ENCODE assay signal across 8 cellular contexts in the genomic region with DNA sequence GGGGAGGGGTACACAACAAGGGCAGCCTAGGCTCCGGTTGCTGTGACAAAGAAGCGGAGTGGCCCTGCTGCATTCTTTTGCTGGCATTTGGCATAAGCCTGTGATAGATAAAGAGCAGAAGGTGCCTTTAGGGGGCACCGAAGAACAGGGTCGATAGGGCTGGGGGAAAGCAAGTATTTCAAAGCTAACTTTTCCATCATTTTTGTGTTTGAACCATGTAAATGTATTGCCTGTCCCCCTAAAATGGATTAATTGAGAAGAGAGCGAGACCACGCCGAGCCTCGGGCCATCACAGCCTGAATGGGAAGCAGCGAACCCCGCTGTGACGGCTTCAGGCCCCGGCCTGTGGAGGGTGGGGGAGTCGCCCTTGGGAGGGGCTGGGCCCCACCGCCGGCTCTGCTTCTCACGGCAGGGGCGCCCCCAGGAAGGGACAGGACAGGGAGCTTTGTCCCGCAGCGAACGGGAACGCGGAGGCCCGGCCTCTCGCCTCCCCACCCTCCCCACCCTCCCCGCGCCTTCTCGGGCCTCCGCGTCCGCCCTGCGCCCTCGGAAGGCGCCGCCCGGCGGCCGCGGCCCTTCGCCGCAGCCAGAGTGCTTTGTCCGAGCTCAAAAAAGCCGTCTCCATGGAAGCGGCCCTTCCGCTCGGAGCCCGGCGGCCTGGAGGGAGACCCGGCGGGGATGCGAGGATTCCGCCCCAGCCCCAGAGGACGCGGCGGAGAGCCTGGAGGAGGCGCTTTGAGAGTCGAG. TPM values are rescaled to one million over a fixed set of nuclear protein-coding genes. Genes with fewer than 3 reads are reported as not detected.
A peak's percentile ranks its signal among the peaks of the same experiment; 100 is the strongest.
DNase-seq lines count a peak whose midpoint lies in the region; ATAC-seq and TF ChIP-seq lines count a peak whose summit lies in the region.

No MANE protein-coding gene starts in this region.

- H2BK120ac ChIP-seq in mesendoderm (ENCODE audit: low read depth, low read length) = no peak overlapping the region

- H3K4me2 ChIP-seq in OCI-LY7 (ENCODE audit: low read length) = no peak overlapping the region
- peak overlapping the region; percentile 55 for H3K4me2 ChIP-seq in mesendoderm (ENCODE audit: low read length)

- H4K20me1 ChIP-seq in OCI-LY7 (ENCODE audit: insufficient read depth, low read length) = no peaks in the 10 kb centered on the region

- peak overlapping the region; percentile 83 for H3K56ac ChIP-seq in mesendoderm (ENCODE audit: low read length)

- H3K36me3 ChIP-seq in OCI-LY7 (ENCODE audit: insufficient read depth, low read length) = no peaks in the 10 kb centered on the region
- no peaks in the 10 kb centered on the region for H3K36me3 ChIP-seq in mesendoderm (ENCODE audit: control insufficient read depth, insufficient read depth, low read length)
- no peaks in the 10 kb centered on the region for H3K36me3 ChIP-seq in upper lobe of right lung

- H3K9me3 ChIP-seq in OCI-LY7 (ENCODE audit: low read length) = no peaks in the 10 kb centered on the region
- H3K9me3 ChIP-seq in upper lobe of right lung = no peaks in the 10 kb centered on the region

- H3K4ac ChIP-seq in mesendoderm (ENCODE audit: low read depth, low read length) = peak overlapping the region; percentile 92

- peak; percentile 82 for ATAC-seq in upper lobe of right lung

- no peak overlapping the region for H2AFZ ChIP-seq in OCI-LY7 (ENCODE audit: low read length)

- no peak overlapping the region for H4K5ac ChIP-seq in mesendoderm (ENCODE audit: low read length)

- no peak overlapping the region for H3K23ac ChIP-seq in mesendoderm (ENCODE audit: low read length)

- peaks cover 2% of the 10 kb centered on the region for H3K4me1 Mint-ChIP-seq in T-helper 2 cell treated with Interferon-gamma antibody and Interleukin-4, amounts not matched to agents 5 μg/mL and 100 μg/mL, for 36 hours (ENCODE audit: low read depth)

- H3K4me3 ChIP-seq in OCI-LY7 (ENCODE audit: low read depth, low read length, poor library complexity, severe bottlenecking) = no peak overlapping the region
- H3K4me3 ChIP-seq in epithelial cell of esophagus (ENCODE audit: low read length) = peak overlapping the region; percentile 38
- peak overlapping the region; percentile 5 for H3K4me3 ChIP-seq in mesendoderm (ENCODE audit: low read length)
- H3K4me3 ChIP-seq in upper lobe of right lung = peak overlapping the region; percentile 51

- no peaks in the 10 kb centered on the region for H3K9me3 Mint-ChIP-seq in T-helper 2 cell treated with Interferon-gamma antibody and Interleukin-4, amounts not matched to agents 5 μg/mL and 100 μg/mL, for 36 hours

- DNase-seq in T-helper 2 cell treated with Interferon-gamma antibody and Interleukin-4, amounts not matched to agents 5 μg/mL and 100 μg/mL, for 36 hours (ENCODE audit: low spot score) = no peak
- no peak for DNase-seq in T-helper 2 cell
- no peak for DNase-seq in OCI-LY7 (ENCODE audit: low spot score)
- DNase-seq in epithelial cell of esophagus (ENCODE audit: low read depth) = peak; percentile 46
- peak; percentile 92 for DNase-seq in mesendoderm
- peak; percentile 75 for DNase-seq in upper lobe of right lung
- DNase-seq in COLO829 (ENCODE audit: low spot score) = no peak
- no peak for DNase-seq in NCI-H2107 treated with DMSO at 0.1 percent for 48 hours (lab: John Stamatoyannopoulos, UW; ENCODE audit: unreplicated experiment)

- H3K27me3 ChIP-seq in mesendoderm (ENCODE audit: insufficient read depth, low read length, poor library complexity) (no peaks in the 10 kb centered on the region), upper lobe of right lung (peaks cover 37% of the 10 kb centered on the region)

- no peak overlapping the region for H2BK15ac ChIP-seq in mesendoderm (replicated peaks; ENCODE audit: low read depth)

- H3K4me1 ChIP-seq in OCI-LY7 (ENCODE audit: insufficient read depth, low read length, poor library complexity, severe bottlenecking) (no peaks in the 10 kb centered on the region), mesendoderm (ENCODE audit: control insufficient read depth, low read depth, low read length) (peaks cover 2% of the 10 kb centered on the region), upper lobe of right lung (peaks cover 9% of the 10 kb centered on the region)

- TF ChIP-seq CTCF in OCI-LY7 (conservative IDR thresholded peaks at IDR 0.05; ENCODE audit: low read length) (0 out of 2 replicates have a peak, but pooled peaks have one; percentile 19), epithelial cell of esophagus (IDR thresholded peaks at IDR 0.05; ENCODE audit: insufficient read depth, low read depth, low read length, missing control alignments) (peak; percentile 25), upper lobe of right lung (IDR thresholded peaks at IDR 0.05) (peak; percentile 36)

- peak overlapping the region; percentile 66 for H3K9ac ChIP-seq in mesendoderm (ENCODE audit: low read length)

- no peaks in the 10 kb centered on the region for H3K36me3 Mint-ChIP-seq in T-helper 2 cell treated with Interferon-gamma antibody and Interleukin-4, amounts not matched to agents 5 μg/mL and 100 μg/mL, for 36 hours (ENCODE audit: low read depth)

- POLR2A ChIA-PET in OCI-LY7 (lab: Charles Lee) = no interaction called here

- no peak overlapping the region for H4K8ac ChIP-seq in mesendoderm (ENCODE audit: low read depth, low read length)

- H3K18ac ChIP-seq in mesendoderm (ENCODE audit: low read length) = peak overlapping the region; percentile 93

- H2BK5ac ChIP-seq in mesendoderm (ENCODE audit: low read length) = no peak overlapping the region

- WGBS in mesendoderm (ENCODE audit: extremely low coverage, insufficient coverage, low lambda C conversion rate) = no CpG with 5 or more reads among the region's 56 CpGs

- no peak overlapping the region for H3K27ac Mint-ChIP-seq in T-helper 2 cell treated with Interferon-gamma antibody and Interleukin-4, amounts not matched to agents 5 μg/mL and 100 μg/mL, for 36 hours

- CTCF ChIA-PET in OCI-LY7 (lab: Charles Lee; ENCODE audit: unreplicated experiment) = no interaction called here

- peaks cover 54% of the 10 kb centered on the region for H3K27me3 Mint-ChIP-seq in T-helper 2 cell treated with Interferon-gamma antibody and Interleukin-4, amounts not matched to agents 5 μg/mL and 100 μg/mL, for 36 hours (ENCODE audit: low read depth)

- no peaks in the 10 kb centered on the region for H3K79me1 ChIP-seq in mesendoderm (ENCODE audit: low read length)

- H3K4me3 Mint-ChIP-seq in T-helper 2 cell treated with Interferon-gamma antibody and Interleukin-4, amounts not matched to agents 5 μg/mL and 100 μg/mL, for 36 hours = peak overlapping the region; percentile 59

- H2AK5ac ChIP-seq in mesendoderm (ENCODE audit: low read length) = no peak overlapping the region

- H3K27ac ChIP-seq in OCI-LY7 (ENCODE audit: low read depth, low read length, poor library complexity, severe bottlenecking) (no peak overlapping the region), mesendoderm (ENCODE audit: low read depth, low read length) (no peak overlapping the region), upper lobe of right lung (peak overlapping the region; percentile 71)

- intact Hi-C loops in OCI-LY7 (cut with micrococcal nuclease; ENCODE audit: unreplicated experiment) (no loop called here), upper lobe of right lung (cut with DNase I) (no loop called here)

- BruUV-seq in OCI-LY7 (replicated peaks; lab: Mats Ljungman, UMichigan) = no TSS peak

- H3K79me2 ChIP-seq in OCI-LY7 (ENCODE audit: insufficient read depth, low read depth, low read length) (no peaks in the 10 kb centered on the region), mesendoderm (ENCODE audit: control insufficient read depth, insufficient read depth, low read length) (no peaks in the 10 kb centered on the region)

- no peaks in the 10 kb centered on the region for H3K9me2 ChIP-seq in OCI-LY7 (ENCODE audit: insufficient read depth, low read length)

RNA-seq across cellular contexts. Expression of gene ALDH1L1, which starts 32.4 kb away (rescaled TPM):
- not detected in 2 replicates for total RNA-seq in OCI-LY7 (2014; rRNA removed; shearing (Covaris generic))
- not detected in 2 replicates for total RNA-seq in OCI-LY7 (2022)
- 0.31 TPM for polyA plus RNA-seq in mesendoderm (2013, experiment 1 of 2)
- 0.31 TPM for polyA plus RNA-seq in mesendoderm (2013, experiment 2 of 2)
- 3.3 TPM for total RNA-seq in upper lobe of right lung

Comparison
In these comparisons a context has a peak if more than half of its experiments do, and no peak if none do; other contexts are left out.
1. DNase-seq: peak in epithelial cell of esophagus (single experiment), mesendoderm (single experiment) and upper lobe of right lung (single experiment); none in T-helper 2 cell treated with Interferon-gamma antibody and Interleukin-4, amounts not matched to agents 5 μg/mL and 100 μg/mL, for 36 hours (single experiment), T-helper 2 cell (0 of 5), OCI-LY7 (single experiment), COLO829 (single experiment) and NCI-H2107 treated with DMSO at 0.1 percent for 48 hours (single experiment).
2. Peak in every context shown above with its lines, with median percentiles within 50 percentile points of each other: CTCF ChIP-seq.